17 cellular contexts compared by ENCODE assay signal in the genomic region with DNA sequence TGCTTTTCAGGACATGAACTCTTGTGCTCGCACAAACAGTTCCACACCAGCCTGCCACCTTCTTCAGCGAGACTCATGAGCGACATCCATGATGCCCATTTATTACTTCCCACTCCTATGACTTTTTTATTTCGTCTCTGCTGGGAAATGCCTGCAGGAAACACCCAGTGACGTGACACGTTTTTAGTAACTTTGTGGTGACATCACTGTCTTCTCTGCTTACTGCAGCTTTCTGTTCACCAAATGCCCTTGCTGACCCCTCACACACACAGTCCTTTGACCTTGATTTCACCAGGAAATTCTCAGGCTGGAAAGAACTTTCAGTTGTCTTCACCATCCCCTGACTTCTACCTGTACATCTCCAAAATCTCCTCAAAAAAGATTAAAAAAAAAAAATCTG. TPM values are rescaled to one million over a fixed set of nuclear protein-coding genes. Genes with fewer than 3 reads are reported as not detected.
DNase-seq lines count a peak whose midpoint lies in the region; ATAC-seq, FAIRE-seq and TF ChIP-seq lines count a peak whose summit lies in the region.
"Had no signal": no experiment of that assay in that cellular context is flagged by ENCODE, and none has a peak within 500 bp of the region (broad histone marks: within the 10 kb centered on the region; RNA-seq: fewer than 3 reads in every experiment).

No MANE protein-coding gene starts in this region.

- ATAC-seq in HepG2, result no peak
- ATAC-seq in gastrocnemius medialis, result no peak
- ATAC-seq: HCT116 had no signal

- no peak for TF ChIP-seq RAD21 in HepG2 (CRISPR knock-in tag; IDR thresholded peaks at IDR 0.05)

- TF ChIP-seq CTCF in Loucy (conservative IDR thresholded peaks at IDR 0.05; ENCODE audit: low read length) (no peak), HepG2 (CRISPR knock-in tag; IDR thresholded peaks at IDR 0.05) (no peak), gastrocnemius medialis (IDR thresholded peaks at IDR 0.05 in 4 of 5, conservative IDR thresholded peaks at IDR 0.05 in 1 of 5) (no peak)

- H3K4me1 ChIP-seq in Loucy (ENCODE audit: insufficient read depth, low read length, poor library complexity, severe bottlenecking) (peaks cover 25% of the 10 kb centered on the region), HepG2 (ENCODE audit: insufficient read depth, low read length) (peaks cover 22% of the 10 kb centered on the region), gastrocnemius medialis (no peaks in the 10 kb centered on the region)

- no peaks in the 10 kb centered on the region for H3K9me2 ChIP-seq in Loucy (replicated peaks; ENCODE audit: low read depth, low read length)

- H2AFZ ChIP-seq in Loucy (ENCODE audit: low read length), result 0 out of 2 replicates have a peak overlapping the region, but pooled peaks have one; percentile 78
- H2AFZ ChIP-seq in HepG2 (ENCODE audit: low read length), result no peak overlapping the region
- H2AFZ ChIP-seq: GM23248 had no signal

- H3K9me3 ChIP-seq in Loucy (ENCODE audit: insufficient read depth, low read depth, low read length) (no peaks in the 10 kb centered on the region), HepG2 (ENCODE audit: low read length) (no peaks in the 10 kb centered on the region), gastrocnemius medialis (no peaks in the 10 kb centered on the region)
- H3K9me3 ChIP-seq: Caco-2 had no signal

- H3F3A ChIP-seq in Loucy (ENCODE audit: low read depth), result no peaks in the 10 kb centered on the region; the same call in 1 of the 2 replicates

- no peaks in the 10 kb centered on the region for H3K27me3 ChIP-seq in Loucy (ENCODE audit: insufficient read depth, low read length, poor library complexity, severe bottlenecking)
- no peaks in the 10 kb centered on the region; a peak in 1 of 5 replicates for H3K27me3 ChIP-seq in HepG2 (ENCODE audit: control insufficient read depth in 1 of 2, insufficient read depth in 2 of 2, low read length in 2 of 2)
- peaks cover 0 to 11% (median 2%) of the 10 kb centered on the region in 3 donors for H3K27me3 ChIP-seq in gastrocnemius medialis

- POLR2A ChIA-PET in HepG2 (lab: Yijun Ruan, JAX), result interaction anchor here (0.9 to 1.9 kb wide), 3 partner anchors 11 to 19 kb away, joined by 3 to 5 read pairs (median 4); no protein-coding TSS in a partner anchor

- H3K9ac ChIP-seq in Loucy (ENCODE audit: low read depth, low read length, poor library complexity, severe bottlenecking), result no peak overlapping the region
- H3K9ac ChIP-seq in HepG2 (ENCODE audit: insufficient read depth, low read depth, low read length), result no peak overlapping the region
- H3K9ac ChIP-seq: GM23248, KMS-11 had no signal

- DNase-seq in HepG2 (ENCODE audit: low spot score), result no peak
- DNase-seq in gastrocnemius medialis, result no peak
- no peak for DNase-seq in AML-193 (lab: John Stamatoyannopoulos, UW)
- DNase-seq: Caco-2; CD4-positive, alpha-beta T cell; GM23248; H7 had no signal

- TF ChIP-seq EP300 in HepG2 (IDR thresholded peaks at IDR 0.05; ENCODE audit: low read depth in 2 of 2, low read length in 2 of 2) (no peak), HepG2 (CRISPR knock-in tag; IDR thresholded peaks at IDR 0.05; ENCODE audit: borderline replicate concordance) (no peak)

- WGBS in HepG2 (ENCODE audit: low lambda C conversion rate), result 24% methylated on average over 6 of the region's 6 CpGs

- H3K27ac ChIP-seq in HepG2 (ENCODE audit: extremely low read length, insufficient read depth, low read length), result no peak overlapping the region
- no peak overlapping the region for H3K27ac ChIP-seq in gastrocnemius medialis
- H3K27ac ChIP-seq: C4-2B, GM23248, KMS-11 had no signal

- no peak overlapping the region for H3K4me3 ChIP-seq in Loucy (ENCODE audit: low read length, poor library complexity, severe bottlenecking)
- no peak overlapping the region for H3K4me3 ChIP-seq in HepG2 (replicated peaks in 1 of 3; ENCODE audit: insufficient read depth in 1 of 3, low read depth in 2 of 3, low read length in 3 of 3)
- H3K4me3 ChIP-seq in gastrocnemius medialis, result no peak overlapping the region
- H3K4me3 ChIP-seq: GM23248 had no signal

- in situ Hi-C loops in HepG2 (cut with HindIII; ENCODE audit: extremely low pct_ligation_motif_present, low pct_unique_long_range_greater_than_20kb), result no loop called here
- in situ Hi-C loops in gastrocnemius medialis (cut with MboI; ENCODE audit: low sequenced_read_pairs in 4 of 4), result no loop called here

- TF ChIP-seq POLR2A in HepG2 (IDR thresholded peaks at IDR 0.05; ENCODE audit: insufficient read depth in 1 of 2, low read depth in 2 of 2, low read length in 2 of 2) (no peak), gastrocnemius medialis (IDR thresholded peaks at IDR 0.05) (no peak)

- H3K36me3 ChIP-seq in Loucy (ENCODE audit: insufficient read depth, low read length) (no peaks in the 10 kb centered on the region), HepG2 (replicated peaks in 1 of 2; ENCODE audit: control insufficient read depth in 1 of 2, insufficient read depth in 2 of 2, low read length in 2 of 2) (no peaks in the 10 kb centered on the region), gastrocnemius medialis (no peaks in the 10 kb centered on the region)

- intact Hi-C loops in HepG2 (cut with micrococcal nuclease; ENCODE audit: unreplicated experiment), result no loop called here
- intact Hi-C loops in gastrocnemius medialis (cut with DNase I; ENCODE audit: low total_unique reads), result no loop called here

- H3K79me2 ChIP-seq in Loucy (ENCODE audit: insufficient read depth, low read length), result no peaks in the 10 kb centered on the region
- no peaks in the 10 kb centered on the region for H3K79me2 ChIP-seq in HepG2 (ENCODE audit: insufficient read depth, low read length)

- H4K20me1 ChIP-seq in Loucy (ENCODE audit: insufficient read depth, low read length, poor library complexity, severe bottlenecking), result no peaks in the 10 kb centered on the region
- H4K20me1 ChIP-seq in HepG2 (ENCODE audit: insufficient read depth, low read length), result no peaks in the 10 kb centered on the region

- H3K4me2 ChIP-seq in Loucy (ENCODE audit: low read depth, low read length, poor library complexity, severe bottlenecking) (no peak overlapping the region), HepG2 (ENCODE audit: low read depth, low read length) (peak overlapping the region; percentile 67)
- H3K4me2 ChIP-seq: KMS-11 had no signal

- FAIRE-seq in HepG2 (lab: Jason Lieb, UNC), result no peak
- FAIRE-seq: D721Med, G401.6, GM12891, GM19239 had no signal

- BruUV-seq in HepG2 (replicated peaks; lab: Mats Ljungman, UMichigan), result no TSS peak

- CTCF ChIA-PET in HepG2 (lab: Yijun Ruan, JAX; ENCODE audit: low intra/inter-chr PET ratio, low total read pairs), result no interaction called here

RNA-seq across cellular contexts. Expression of gene TRIM40, which starts 8.9 kb away (rescaled TPM):
- total RNA-seq in HepG2 (2016; rRNA removed; fragmentation: Illumina TruSeq; extraction: Trizol) (0.13 TPM in 1 of 2 replicates, not detected in the other), gastrocnemius medialis (not detected)
- not detected in 2 replicates for total RNA-seq in HepG2 (2016; cell fraction: cytosol; rRNA removed; fragmentation: Illumina TruSeq; extraction: Trizol; ENCODE audit: low read depth)
- 0.09 and 0.10 TPM in 2 replicates for total RNA-seq in HepG2 (2016; cell fraction: insoluble cytoplasmic fraction; rRNA removed; fragmentation: Illumina TruSeq; extraction: Trizol)
- total RNA-seq in HepG2 (2016; cell fraction: membrane; rRNA removed; fragmentation: Illumina TruSeq; extraction: Trizol), result not detected in 2 replicates
- total RNA-seq in HepG2 (2016; cell fraction: nucleus; rRNA removed; fragmentation: Illumina TruSeq; extraction: Trizol), result not detected in 2 replicates
- 0.58 and 0.88 TPM in 2 replicates for polyA plus RNA-seq in HepG2 (2011; rRNA removed)
- polyA plus RNA-seq in HepG2 (2011; cell fraction: cytosol; rRNA removed), result 0.39 and 0.55 TPM in 2 replicates
- 0.53 and 0.64 TPM in 2 replicates for polyA plus RNA-seq in HepG2 (2011; cell fraction: nucleus; rRNA removed)
- polyA plus RNA-seq in HepG2 (2012), result 0.29 TPM in 1 of 2 replicates, not detected in the other
- not detected in 2 replicates for polyA plus RNA-seq in HepG2 (2016; cell fraction: cytosol; fragmentation: Illumina TruSeq; extraction: Trizol; ENCODE audit: low read depth)
- 0.12 TPM in 1 of 2 replicates, not detected in the other for polyA plus RNA-seq in HepG2 (2016; cell fraction: insoluble cytoplasmic fraction; fragmentation: Illumina TruSeq; extraction: Trizol; ENCODE audit: low read depth)
- not detected in 2 replicates for polyA plus RNA-seq in HepG2 (2016; cell fraction: membrane; fragmentation: Illumina TruSeq; extraction: Trizol; ENCODE audit: low read depth)
- polyA plus RNA-seq in HepG2 (2016; cell fraction: nucleus; fragmentation: Illumina TruSeq; extraction: Trizol; ENCODE audit: insufficient read depth, low read depth), result not detected in 2 replicates
- polyA minus RNA-seq in HepG2 (2011; rRNA and poly(A)+ RNA removed; ENCODE audit: low replicate concordance), result 0.21 and 0.82 TPM in 2 replicates
- 0.69 TPM in 1 of 2 replicates, not detected in the other for polyA minus RNA-seq in HepG2 (2011; cell fraction: cytosol; rRNA and poly(A)+ RNA removed)
- polyA minus RNA-seq in HepG2 (2011; cell fraction: nucleus; rRNA and poly(A)+ RNA removed), result 0.64 and 0.75 TPM in 2 replicates
- total RNA-seq: A172; Caco-2; CD4-positive, alpha-beta T cell; GM23248; H7 had no signal
- polyA plus RNA-seq: BJ, GM23248 had no signal

RNA-seq across cellular contexts. Expression of gene TRIM10, which starts 16.2 kb away (rescaled TPM):
- total RNA-seq in HepG2 (2016; rRNA removed; fragmentation: Illumina TruSeq; extraction: Trizol) (4.1 and 4.5 TPM in 2 replicates), gastrocnemius medialis (not detected)
- 0.44 and 0.61 TPM in 2 replicates for total RNA-seq in HepG2 (2016; cell fraction: cytosol; rRNA removed; fragmentation: Illumina TruSeq; extraction: Trizol; ENCODE audit: low read depth)
- total RNA-seq in HepG2 (2016; cell fraction: insoluble cytoplasmic fraction; rRNA removed; fragmentation: Illumina TruSeq; extraction: Trizol), result 3.6 and 4.2 TPM in 2 replicates
- total RNA-seq in HepG2 (2016; cell fraction: membrane; rRNA removed; fragmentation: Illumina TruSeq; extraction: Trizol), result 2.1 and 2.3 TPM in 2 replicates
- 4.0 and 4.1 TPM in 2 replicates for total RNA-seq in HepG2 (2016; cell fraction: nucleus; rRNA removed; fragmentation: Illumina TruSeq; extraction: Trizol)
- polyA plus RNA-seq in HepG2 (2011; rRNA removed), result 6.8 and 7.6 TPM in 2 replicates
- polyA plus RNA-seq in HepG2 (2011; cell fraction: cytosol; rRNA removed), result 3.3 and 4.0 TPM in 2 replicates
- 11.9 and 13.4 TPM in 2 replicates for polyA plus RNA-seq in HepG2 (2011; cell fraction: nucleus; rRNA removed)
- 4.9 and 6.0 TPM in 2 replicates for polyA plus RNA-seq in HepG2 (2012)
- polyA plus RNA-seq in HepG2 (2016; cell fraction: cytosol; fragmentation: Illumina TruSeq; extraction: Trizol; ENCODE audit: low read depth), result 0.32 and 0.33 TPM in 2 replicates
- polyA plus RNA-seq in HepG2 (2016; cell fraction: insoluble cytoplasmic fraction; fragmentation: Illumina TruSeq; extraction: Trizol; ENCODE audit: low read depth), result 4.6 and 4.8 TPM in 2 replicates
- polyA plus RNA-seq in HepG2 (2016; cell fraction: membrane; fragmentation: Illumina TruSeq; extraction: Trizol; ENCODE audit: low read depth), result 1.0 and 1.3 TPM in 2 replicates
- polyA plus RNA-seq in HepG2 (2016; cell fraction: nucleus; fragmentation: Illumina TruSeq; extraction: Trizol; ENCODE audit: insufficient read depth, low read depth), result 8.1 and 9.5 TPM in 2 replicates
- 0.05 and 3.6 TPM in 2 replicates for polyA minus RNA-seq in HepG2 (2011; rRNA and poly(A)+ RNA removed; ENCODE audit: low replicate concordance)
- 2.0 and 2.2 TPM in 2 replicates for polyA minus RNA-seq in HepG2 (2011; cell fraction: cytosol; rRNA and poly(A)+ RNA removed)
- 4.0 and 5.1 TPM in 2 replicates for polyA minus RNA-seq in HepG2 (2011; cell fraction: nucleus; rRNA and poly(A)+ RNA removed)
- total RNA-seq: A172; CD4-positive, alpha-beta T cell; H7 had no signal
- polyA plus RNA-seq: BJ, GM23248 had no signal

RNA-seq across cellular contexts. Expression of gene TRIM15, which starts 18.5 kb away (rescaled TPM):
- total RNA-seq in HepG2 (2016; rRNA removed; fragmentation: Illumina TruSeq; extraction: Trizol) (30.4 and 35.1 TPM in 2 replicates), gastrocnemius medialis (under 1 TPM in 1 of 4 donors, not detected in 3; 0.12 TPM)
- total RNA-seq in HepG2 (2016; cell fraction: cytosol; rRNA removed; fragmentation: Illumina TruSeq; extraction: Trizol; ENCODE audit: low read depth), result 5.9 and 7.6 TPM in 2 replicates
- total RNA-seq in HepG2 (2016; cell fraction: insoluble cytoplasmic fraction; rRNA removed; fragmentation: Illumina TruSeq; extraction: Trizol), result 25.6 and 34.0 TPM in 2 replicates
- total RNA-seq in HepG2 (2016; cell fraction: membrane; rRNA removed; fragmentation: Illumina TruSeq; extraction: Trizol), result 13.2 and 15.4 TPM in 2 replicates
- 26.9 and 31.0 TPM in 2 replicates for total RNA-seq in HepG2 (2016; cell fraction: nucleus; rRNA removed; fragmentation: Illumina TruSeq; extraction: Trizol)
- 38.2 and 41.7 TPM in 2 replicates for polyA plus RNA-seq in HepG2 (2011; rRNA removed)
- polyA plus RNA-seq in HepG2 (2011; cell fraction: cytosol; rRNA removed), result 29.0 and 39.2 TPM in 2 replicates
- 86.1 and 97.2 TPM in 2 replicates for polyA plus RNA-seq in HepG2 (2011; cell fraction: nucleus; rRNA removed)
- 34.9 and 37.3 TPM in 2 replicates for polyA plus RNA-seq in HepG2 (2012)
- polyA plus RNA-seq in HepG2 (2016; cell fraction: cytosol; fragmentation: Illumina TruSeq; extraction: Trizol; ENCODE audit: low read depth), result 4.4 and 6.6 TPM in 2 replicates
- 20.8 and 23.2 TPM in 2 replicates for polyA plus RNA-seq in HepG2 (2016; cell fraction: insoluble cytoplasmic fraction; fragmentation: Illumina TruSeq; extraction: Trizol; ENCODE audit: low read depth)
- polyA plus RNA-seq in HepG2 (2016; cell fraction: membrane; fragmentation: Illumina TruSeq; extraction: Trizol; ENCODE audit: low read depth), result 8.8 and 10.0 TPM in 2 replicates
- 40.0 and 40.3 TPM in 2 replicates for polyA plus RNA-seq in HepG2 (2016; cell fraction: nucleus; fragmentation: Illumina TruSeq; extraction: Trizol; ENCODE audit: insufficient read depth, low read depth)
- 0.12 and 47.7 TPM in 2 replicates for polyA minus RNA-seq in HepG2 (2011; rRNA and poly(A)+ RNA removed; ENCODE audit: low replicate concordance)
- 22.0 and 26.2 TPM in 2 replicates for polyA minus RNA-seq in HepG2 (2011; cell fraction: cytosol; rRNA and poly(A)+ RNA removed)
- 45.7 and 67.4 TPM in 2 replicates for polyA minus RNA-seq in HepG2 (2011; cell fraction: nucleus; rRNA and poly(A)+ RNA removed)
- total RNA-seq: A172; CD4-positive, alpha-beta T cell; GM23248; H7 had no signal
- polyA plus RNA-seq: BJ, GM23248 had no signal

RNA-seq across cellular contexts. Expression of gene TRIM31, which starts 31.9 kb away (rescaled TPM):
- total RNA-seq in HepG2 (2016; rRNA removed; fragmentation: Illumina TruSeq; extraction: Trizol), result 0.51 TPM in 1 of 2 replicates, not detected in the other
- total RNA-seq in HepG2 (2016; cell fraction: cytosol; rRNA removed; fragmentation: Illumina TruSeq; extraction: Trizol; ENCODE audit: low read depth), result not detected in 2 replicates
- total RNA-seq in HepG2 (2016; cell fraction: insoluble cytoplasmic fraction; rRNA removed; fragmentation: Illumina TruSeq; extraction: Trizol), result 0.11 TPM in 1 of 2 replicates, not detected in the other
- not detected in 2 replicates for total RNA-seq in HepG2 (2016; cell fraction: membrane; rRNA removed; fragmentation: Illumina TruSeq; extraction: Trizol)
- 0.16 and 0.19 TPM in 2 replicates for total RNA-seq in HepG2 (2016; cell fraction: nucleus; rRNA removed; fragmentation: Illumina TruSeq; extraction: Trizol)
- polyA plus RNA-seq in HepG2 (2011; rRNA removed), result 0.13 and 0.33 TPM in 2 replicates
- 0.07 and 0.09 TPM in 2 replicates for polyA plus RNA-seq in HepG2 (2011; cell fraction: cytosol; rRNA removed)
- polyA plus RNA-seq in HepG2 (2011; cell fraction: nucleus; rRNA removed), result 0.76 and 0.97 TPM in 2 replicates
- polyA plus RNA-seq in HepG2 (2012), result 3.9 and 7.8 TPM in 2 replicates
- 0.08 and 0.22 TPM in 2 replicates for polyA plus RNA-seq in HepG2 (2016; cell fraction: cytosol; fragmentation: Illumina TruSeq; extraction: Trizol; ENCODE audit: low read depth)
- not detected in 2 replicates for polyA plus RNA-seq in HepG2 (2016; cell fraction: insoluble cytoplasmic fraction; fragmentation: Illumina TruSeq; extraction: Trizol; ENCODE audit: low read depth)
- polyA plus RNA-seq in HepG2 (2016; cell fraction: membrane; fragmentation: Illumina TruSeq; extraction: Trizol; ENCODE audit: low read depth), result not detected in 2 replicates
- polyA plus RNA-seq in HepG2 (2016; cell fraction: nucleus; fragmentation: Illumina TruSeq; extraction: Trizol; ENCODE audit: insufficient read depth, low read depth), result 0.30 TPM in 1 of 2 replicates, not detected in the other
- polyA minus RNA-seq in HepG2 (2011; rRNA and poly(A)+ RNA removed; ENCODE audit: low replicate concordance), result 0.09 and 0.16 TPM in 2 replicates
- polyA minus RNA-seq in HepG2 (2011; cell fraction: cytosol; rRNA and poly(A)+ RNA removed), result not detected in 2 replicates
- 1.3 and 3.5 TPM in 2 replicates for polyA minus RNA-seq in HepG2 (2011; cell fraction: nucleus; rRNA and poly(A)+ RNA removed)
- total RNA-seq in gastrocnemius medialis, result under 1 TPM in 1 of 4 donors, not detected in 3; 0.39 TPM
- total RNA-seq: A172; CD4-positive, alpha-beta T cell; GM23248; H7 had no signal
- polyA plus RNA-seq: BJ, GM23248 had no signal

Comparison
In these comparisons a context has a peak if more than half of its experiments do, and no peak if none do; other contexts are left out.
1. RNA of gene TRIM15, which starts 18.5 kb away (total RNA-seq): 5.9 to 35.1 TPM in HepG2; 0.12 TPM in gastrocnemius medialis; every median in the first group is over 4 times any median in the second.